In the genomic region with DNA sequence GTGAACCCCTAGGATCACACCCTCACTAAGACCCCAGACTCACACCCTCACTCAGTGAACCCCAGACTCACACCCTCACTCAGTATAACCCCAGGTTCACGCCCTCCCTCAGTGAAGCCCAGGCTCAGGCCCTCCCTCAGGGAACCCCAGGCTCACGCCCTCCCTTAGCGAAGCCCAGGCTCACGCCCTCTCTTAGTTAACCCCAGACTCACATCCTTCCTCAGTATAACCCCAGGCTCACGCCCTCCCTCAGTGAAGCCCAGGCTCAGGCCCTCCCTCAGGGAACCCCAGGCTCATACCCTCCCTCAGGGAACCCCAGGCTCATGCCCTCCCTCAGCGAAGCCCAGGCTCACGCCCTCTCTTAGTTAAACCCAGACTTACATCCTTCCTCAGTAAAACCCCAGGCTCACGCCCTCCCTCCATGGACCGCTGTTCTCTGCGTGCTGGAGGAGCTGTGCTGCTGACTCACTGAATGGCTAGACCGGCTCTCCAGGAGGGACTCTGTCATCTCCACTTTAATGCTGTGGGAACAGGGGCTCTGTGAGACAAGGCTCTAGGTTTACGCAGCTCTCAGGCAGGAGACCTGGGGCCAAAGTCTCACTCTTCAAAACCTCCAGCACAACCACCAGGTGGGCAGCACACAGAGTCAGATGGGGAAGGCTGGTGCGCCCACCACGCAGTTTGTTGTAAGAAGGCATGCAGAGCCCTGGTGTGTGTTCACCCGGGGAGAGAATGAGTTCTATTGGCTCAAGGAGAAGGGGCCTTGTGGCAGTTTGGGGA, we compare ENCODE assay signal across 1 cellular context.
TF ChIP-seq lines count a peak whose summit lies in the region.

No MANE protein-coding gene starts in this region.

TF ChIP-seq in SK-N-SH, 30 proteins besides CTCF, POLR2A, EP300 and RAD21 (continued from another document):
- TF ChIP-seq, protein P1, sequence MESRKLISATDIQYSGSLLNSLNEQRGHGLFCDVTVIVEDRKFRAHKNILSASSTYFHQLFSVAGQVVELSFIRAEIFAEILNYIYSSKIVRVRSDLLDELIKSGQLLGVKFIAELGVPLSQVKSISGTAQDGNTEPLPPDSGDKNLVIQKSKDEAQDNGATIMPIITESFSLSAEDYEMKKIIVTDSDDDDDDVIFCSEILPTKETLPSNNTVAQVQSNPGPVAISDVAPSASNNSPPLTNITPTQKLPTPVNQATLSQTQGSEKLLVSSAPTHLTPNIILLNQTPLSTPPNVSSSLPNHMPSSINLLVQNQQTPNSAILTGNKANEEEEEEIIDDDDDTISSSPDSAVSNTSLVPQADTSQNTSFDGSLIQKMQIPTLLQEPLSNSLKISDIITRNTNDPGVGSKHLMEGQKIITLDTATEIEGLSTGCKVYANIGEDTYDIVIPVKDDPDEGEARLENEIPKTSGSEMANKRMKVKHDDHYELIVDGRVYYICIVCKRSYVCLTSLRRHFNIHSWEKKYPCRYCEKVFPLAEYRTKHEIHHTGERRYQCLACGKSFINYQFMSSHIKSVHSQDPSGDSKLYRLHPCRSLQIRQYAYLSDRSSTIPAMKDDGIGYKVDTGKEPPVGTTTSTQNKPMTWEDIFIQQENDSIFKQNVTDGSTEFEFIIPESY (IDR thresholded peaks at IDR 0.05; ENCODE audit: borderline replicate concordance, low read depth) = no peak
- TF ChIP-seq NFIC (IDR thresholded peaks at IDR 0.05; ENCODE audit: borderline replicate concordance) (no peak), FOXJ3 (CRISPR knock-in tag; IDR thresholded peaks at IDR 0.05) (no peak), TEAD4 (IDR thresholded peaks at IDR 0.05; ENCODE audit: borderline replicate concordance, insufficient read depth) (no peak), YY1 (IDR thresholded peaks at IDR 0.05; ENCODE audit: low read depth) (no peak), NRF1 (IDR thresholded peaks at IDR 0.05; ENCODE audit: low read depth, low read length) (no peak), TAF1 (IDR thresholded peaks at IDR 0.05; ENCODE audit: borderline replicate concordance, low read depth, low read length) (no peak), EZH2phosphoT487 (IDR thresholded peaks at IDR 0.05; ENCODE audit: borderline replicate concordance, low read depth) (no peak), POLR2AphosphoS5 (IDR thresholded peaks at IDR 0.05; ENCODE audit: low read depth, low read length) (no peak)
- TF ChIP-seq, protein P2, sequence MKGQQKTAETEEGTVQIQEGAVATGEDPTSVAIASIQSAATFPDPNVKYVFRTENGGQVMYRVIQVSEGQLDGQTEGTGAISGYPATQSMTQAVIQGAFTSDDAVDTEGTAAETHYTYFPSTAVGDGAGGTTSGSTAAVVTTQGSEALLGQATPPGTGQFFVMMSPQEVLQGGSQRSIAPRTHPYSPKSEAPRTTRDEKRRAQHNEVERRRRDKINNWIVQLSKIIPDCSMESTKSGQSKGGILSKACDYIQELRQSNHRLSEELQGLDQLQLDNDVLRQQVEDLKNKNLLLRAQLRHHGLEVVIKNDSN (IDR thresholded peaks at IDR 0.05; ENCODE audit: borderline replicate concordance, low read depth) = no peak
